In genomic region chr15:72272213-72272996, GRCh38 we compare ENCODE assay signal across 1 cellular context.
TF ChIP-seq lines count a peak whose summit lies in the region.

Gene PARP6, minus strand, starts transcription at chr15:72272554. Its CDS starts 5,077 bp downstream, at chr15:72267477.

TF ChIP-seq in SK-N-SH, 30 proteins besides CTCF, POLR2A, EP300 and RAD21 (continued from another document):
- no peak; the same call in 1 of the 2 replicates for TF ChIP-seq REST (IDR thresholded peaks at IDR 0.05; ENCODE audit: low read depth, low read length)
- no peak for TF ChIP-seq TEAD4 (IDR thresholded peaks at IDR 0.05; ENCODE audit: borderline replicate concordance, insufficient read depth)
- 0 out of 2 replicates have a peak, but pooled peaks have one; percentile 25 for TF ChIP-seq FOXJ3 (CRISPR knock-in tag; IDR thresholded peaks at IDR 0.05)
- no peak for TF ChIP-seq YY1 (IDR thresholded peaks at IDR 0.05; ENCODE audit: low read depth)
- TF ChIP-seq POLR2AphosphoS5 (IDR thresholded peaks at IDR 0.05; ENCODE audit: low read depth, low read length), result no peak; the same call in none of the 2 replicates
- peak; percentile 86 for TF ChIP-seq USF2 (IDR thresholded peaks at IDR 0.05; ENCODE audit: borderline replicate concordance, low read depth, low read length)
- TF ChIP-seq MXI1 (IDR thresholded peaks at IDR 0.05; ENCODE audit: low read depth, low read length), result peak; percentile 83
- TF ChIP-seq RCOR1 (IDR thresholded peaks at IDR 0.05; ENCODE audit: low read length), result 0 out of 2 replicates have a peak, but pooled peaks have one; percentile 22
- TF ChIP-seq PBX3 (IDR thresholded peaks at IDR 0.05), result no peak
- TF ChIP-seq EZH2phosphoT487 (IDR thresholded peaks at IDR 0.05; ENCODE audit: borderline replicate concordance, low read depth), result no peak
- TF ChIP-seq FOSL2 (IDR thresholded peaks at IDR 0.05; ENCODE audit: borderline replicate concordance, low read depth), result no peak
- no peak for TF ChIP-seq IRF3 (IDR thresholded peaks at IDR 0.05; ENCODE audit: low read depth, low read length)
- TF ChIP-seq RXRA (IDR thresholded peaks at IDR 0.05; ENCODE audit: borderline replicate concordance, low read depth), result no peak
- TF ChIP-seq RFX5 (IDR thresholded peaks at IDR 0.05; ENCODE audit: low read length), result peak; percentile 20; the same call in 1 of the 2 replicates
- peak; percentile 74; the same call in 1 of the 2 replicates for TF ChIP-seq TAF1 (IDR thresholded peaks at IDR 0.05; ENCODE audit: borderline replicate concordance, low read depth, low read length)
- TF ChIP-seq NRF1 (IDR thresholded peaks at IDR 0.05; ENCODE audit: low read depth, low read length), result peak; percentile 95
- TF ChIP-seq TCF12 (IDR thresholded peaks at IDR 0.05), result no peak
- no peak for TF ChIP-seq JUND (IDR thresholded peaks at IDR 0.05)
- 0 out of 2 replicates have a peak, but pooled peaks have one; percentile 18 for TF ChIP-seq SIN3A (IDR thresholded peaks at IDR 0.05; ENCODE audit: borderline replicate concordance, low read depth, low read length)
- no peak for TF ChIP-seq MEF2A (IDR thresholded peaks at IDR 0.05; ENCODE audit: borderline replicate concordance, low read depth)
